In the genomic region with DNA sequence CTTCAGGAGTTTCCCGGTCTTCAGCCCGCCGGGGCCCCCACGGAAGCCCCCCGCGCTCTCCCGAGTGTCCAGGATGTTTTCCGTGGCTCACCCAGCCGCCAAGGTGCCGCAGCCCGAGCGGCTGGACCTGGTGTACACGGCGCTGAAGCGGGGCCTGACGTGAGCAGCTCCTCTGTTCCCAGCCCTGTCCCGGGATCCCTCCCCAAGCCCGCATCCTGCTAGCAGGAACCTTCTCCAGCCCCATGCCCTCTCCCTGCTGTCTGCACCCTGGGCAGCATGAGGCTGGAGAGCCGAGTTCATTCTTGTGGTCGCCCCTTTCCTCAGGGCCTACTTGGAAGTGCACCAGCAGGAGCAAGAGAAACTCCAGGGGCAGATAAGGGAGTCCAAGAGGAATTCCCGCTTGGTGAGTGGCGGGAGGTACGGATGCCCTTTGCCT, we compare ENCODE assay signal across 7 cellular contexts. TPM values are rescaled to one million over a fixed set of nuclear protein-coding genes. Genes with fewer than 3 reads are reported as not detected.
DNase-seq lines count a peak whose midpoint lies in the region; ATAC-seq and TF ChIP-seq lines count a peak whose summit lies in the region.
"Had no signal": no experiment of that assay in that cellular context is flagged by ENCODE, and none has a peak within 500 bp of the region (broad histone marks: within the 10 kb centered on the region; RNA-seq: fewer than 3 reads in every experiment).

No MANE protein-coding gene starts in this region.

- TF ChIP-seq EP300 in SK-N-SH (IDR thresholded peaks at IDR 0.05; ENCODE audit: borderline replicate concordance in 1 of 2, low read depth in 1 of 2, low read length in 1 of 2) (no peak), stomach (IDR thresholded peaks at IDR 0.05) (no peak)

- whole genome bisulfite sequencing in SK-N-SH (ENCODE audit: low lambda C conversion rate): 90% methylated on average over 8 of the region's 23 CpGs
- 24 to 42% (median 28%) methylated on average over 8 to 23 of the region's 23 CpGs for WGBS in stomach, 5 donors
- 44 to 57% methylated on average over 18 to 23 of the region's 23 CpGs for WGBS in lower leg skin, 2 donors

- H3K4me2 ChIP-seq in SK-N-SH: peak overlapping the region; percentile 98; the same call in 1 of the 2 replicates

- TF ChIP-seq POLR2A in stomach (IDR thresholded peaks at IDR 0.05) (no peak), lower leg skin (IDR thresholded peaks at IDR 0.05) (no peak)

- no peak overlapping the region for H2AFZ ChIP-seq in SK-N-SH (ENCODE audit: low read depth)

- H3K79me2 ChIP-seq in SK-N-SH (ENCODE audit: insufficient read depth): peaks cover 66% of the 10 kb centered on the region

- intact Hi-C loops in stomach (cut with DNase I; ENCODE audit: low total_unique reads) (no loop called here), lower leg skin (cut with DNase I; ENCODE audit: low total_unique reads) (loop anchor here (1.0 kb wide), 1 partner anchor 24 kb away; the partner anchor contains the start of gene CTCF)

- no peaks in the 10 kb centered on the region for H3K9me2 ChIP-seq in SK-N-SH

- no peak for TF ChIP-seq RAD21 in SK-N-SH (IDR thresholded peaks at IDR 0.05; ENCODE audit: low read length)

- H3K9ac ChIP-seq in SK-N-SH: no peak overlapping the region

- no peaks in the 10 kb centered on the region for H3K9me3 ChIP-seq in SK-N-SH
- no peaks in the 10 kb centered on the region for H3K9me3 ChIP-seq in stomach

- TF ChIP-seq CTCF in SK-N-SH (IDR thresholded peaks at IDR 0.05) (no peak), fibroblast of the aortic adventitia (IDR thresholded peaks at IDR 0.05; ENCODE audit: insufficient read depth, low read length) (no peak), stomach (IDR thresholded peaks at IDR 0.05) (no peak), lower leg skin (IDR thresholded peaks at IDR 0.05) (no peak)

- DNase-seq in SK-N-SH (peak; percentile 38), fibroblast of the aortic adventitia (ENCODE audit: low read depth) (peak; percentile 62), stomach (peak; percentile 37), lower leg skin (ENCODE audit: low spot score in 2 of 2) (no peak)

- ATAC-seq in SK-N-SH treated with all-trans-retinoic acid at 6 μM for 48 hours (no peak; the same call in 2 of the 3 replicates), GM18861 (IDR thresholded peaks at IDR 0.05; ENCODE audit: unreplicated experiment) (no peak)

- H3K4me1 ChIP-seq in SK-N-SH (ENCODE audit: control insufficient read depth in 1 of 2, insufficient read depth in 2 of 2, low read depth in 1 of 2, low read length in 1 of 2) (peaks cover 0 to 3% of the 10 kb centered on the region in 2 experiments; a peak in 1 of 4 replicates), stomach (peaks cover 29 to 82% (median 47%) of the 10 kb centered on the region in 4 donors)

- H3F3A ChIP-seq in SK-N-SH (replicated peaks; ENCODE audit: insufficient read depth): peaks cover 12% of the 10 kb centered on the region

- H3K27ac ChIP-seq in SK-N-SH (ENCODE audit: low read depth in 2 of 2, low read length in 1 of 2): no peak overlapping the region
- H3K27ac ChIP-seq in stomach: peak overlapping the region in 4 of 5 donors; percentile 81 to 86 (median 84)
- H3K27ac ChIP-seq: 22Rv1 had no signal

- H3K4me3 ChIP-seq in SK-N-SH (ENCODE audit: low read depth in 2 of 2, low read length in 1 of 2) (no peak overlapping the region), fibroblast of the aortic adventitia (ENCODE audit: low read depth, low read length) (peak overlapping the region; percentile 73), stomach (peak overlapping the region; percentile 59 to 68 (median 64)), lower leg skin (ENCODE audit: low read depth, poor library complexity, severe bottlenecking) (no peak overlapping the region)

- CTCF ChIA-PET in SK-N-SH (lab: Yijun Ruan, JAX): interaction anchor here (1.1 to 5.5 kb wide), 6 partner anchors 8 to 106 kb away, joined by 3 to 72 read pairs (median 8); partner anchors contain the start of gene CARMIL2

- H4K20me1 ChIP-seq in SK-N-SH (ENCODE audit: insufficient read depth): peaks cover 83% of the 10 kb centered on the region

- H3K36me3 ChIP-seq in SK-N-SH (replicated peaks in 1 of 2; ENCODE audit: control insufficient read depth in 1 of 2, insufficient read depth in 2 of 2, low read length in 1 of 2) (peaks cover 24 to 34% of the 10 kb centered on the region in 2 experiments), stomach (peaks cover 23 to 46% (median 45%) of the 10 kb centered on the region in 4 donors)

- no peaks in the 10 kb centered on the region for H3K27me3 ChIP-seq in SK-N-SH (ENCODE audit: insufficient read depth)
- no peaks in the 10 kb centered on the region for H3K27me3 ChIP-seq in stomach

- POLR2A ChIA-PET in SK-N-SH (lab: Yijun Ruan, JAX): interaction anchor here (1.8 kb wide), 1 partner anchor 13 kb away, joined by 3 read pairs; no protein-coding TSS in a partner anchor

TF ChIP-seq in SK-N-SH, 30 proteins besides CTCF, POLR2A, EP300 and RAD21 (continues in another document):
- TF ChIP-seq MEF2A (IDR thresholded peaks at IDR 0.05; ENCODE audit: borderline replicate concordance, low read depth) (no peak), ELF1 (IDR thresholded peaks at IDR 0.05) (no peak), RCOR1 (IDR thresholded peaks at IDR 0.05; ENCODE audit: low read length) (no peak), JUND (IDR thresholded peaks at IDR 0.05) (no peak), CHD2 (IDR thresholded peaks at IDR 0.05; ENCODE audit: low read length, partially characterized antibody) (no peak), YY1 (IDR thresholded peaks at IDR 0.05; ENCODE audit: low read depth) (no peak), RFX5 (IDR thresholded peaks at IDR 0.05; ENCODE audit: low read length) (no peak), TEAD4 (IDR thresholded peaks at IDR 0.05; ENCODE audit: borderline replicate concordance, insufficient read depth) (no peak), TCF12 (IDR thresholded peaks at IDR 0.05) (no peak), SIN3A (IDR thresholded peaks at IDR 0.05; ENCODE audit: borderline replicate concordance, low read depth, low read length) (no peak)

TF ChIP-seq in SK-N-SH treated with all-trans-retinoic acid at 6 μM for 48 hours, 23 proteins besides CTCF, POLR2A, EP300 and RAD21 (continues in another document):
- no peak for TF ChIP-seq POU6F1 (CRISPR knock-in tag; IDR thresholded peaks at IDR 0.05; ENCODE audit: borderline replicate concordance, low read depth)
- TF ChIP-seq OSR1 (CRISPR knock-in tag; IDR thresholded peaks at IDR 0.05): no peak
- no peak for TF ChIP-seq ZNF70 (CRISPR knock-in tag; IDR thresholded peaks at IDR 0.05)
- TF ChIP-seq ZFP3 (CRISPR knock-in tag; IDR thresholded peaks at IDR 0.05): no peak

RNA-seq across cellular contexts. Expression of gene RIPOR1, which starts 10.1 kb away (rescaled TPM):
- polyA plus RNA-seq in SK-N-SH (2012; rRNA removed) (12.1 and 24.7 TPM in 2 replicates), stomach (10 to 100 TPM; 17.2 to 29.5 (median 23.4) TPM)
- polyA plus RNA-seq in SK-N-SH (2012; cell fraction: cytosol; rRNA removed): 16.7 and 23.3 TPM in 2 replicates
- 80.4 and 105 TPM in 2 replicates for polyA plus RNA-seq in SK-N-SH (2012; cell fraction: nucleus; rRNA removed)
- total RNA-seq in fibroblast of the aortic adventitia (ENCODE audit: low replicate concordance) (29.3 and 64.7 TPM in 2 replicates), stomach (100 to 1,000 TPM in 2 of 5 donors, 10 to 100 TPM in 3; 24.0 to 159 (median 38.4) TPM), lower leg skin (10 to 100 TPM; 19.3 to 28.6 (median 23.6) TPM)

RNA-seq across cellular contexts. Expression of gene CTCF, which starts 23.6 kb away (rescaled TPM):
- polyA plus RNA-seq in SK-N-SH (2012; rRNA removed): 18.8 and 19.6 TPM in 2 replicates
- polyA plus RNA-seq in SK-N-SH (2012; cell fraction: cytosol; rRNA removed): 20.3 and 22.0 TPM in 2 replicates
- 17.4 and 24.1 TPM in 2 replicates for polyA plus RNA-seq in SK-N-SH (2012; cell fraction: nucleus; rRNA removed)
- 22.1 and 34.3 TPM in 2 replicates for total RNA-seq in fibroblast of the aortic adventitia (ENCODE audit: low replicate concordance)
- total RNA-seq in stomach: 10 to 100 TPM; 29.2 to 47.3 (median 38.8) TPM
- polyA plus RNA-seq in stomach: 10 to 100 TPM; 15.0 to 19.9 (median 17.9) TPM
- 10 to 100 TPM; 41.0 to 49.9 (median 44.2) TPM for total RNA-seq in lower leg skin

RNA-seq across cellular contexts. Expression of gene AGRP, which starts 55.3 kb away (rescaled TPM):
- not detected in 2 replicates for polyA plus RNA-seq in SK-N-SH (2012; rRNA removed)
- polyA plus RNA-seq in SK-N-SH (2012; cell fraction: cytosol; rRNA removed): not detected in 2 replicates
- not detected in 2 replicates for polyA plus RNA-seq in SK-N-SH (2012; cell fraction: nucleus; rRNA removed)
- total RNA-seq in fibroblast of the aortic adventitia (ENCODE audit: low replicate concordance): not detected in 2 replicates
- total RNA-seq in stomach: not detected
- polyA plus RNA-seq in stomach: not detected
- not detected for total RNA-seq in lower leg skin

RNA-seq across cellular contexts. Expression of gene ATP6V0D1, which starts 57.7 kb away (rescaled TPM):
- polyA plus RNA-seq in SK-N-SH (2012; rRNA removed) (111 and 135 TPM in 2 replicates), stomach (100 to 1,000 TPM in 1 of 3 donors, 10 to 100 TPM in 2; 36.5 to 102 (median 57.7) TPM)
- polyA plus RNA-seq in SK-N-SH (2012; cell fraction: cytosol; rRNA removed): 86.6 and 113 TPM in 2 replicates
- polyA plus RNA-seq in SK-N-SH (2012; cell fraction: nucleus; rRNA removed): 102 and 104 TPM in 2 replicates
- total RNA-seq in fibroblast of the aortic adventitia (ENCODE audit: low replicate concordance) (47.8 and 114 TPM in 2 replicates), stomach (100 to 1,000 TPM in 1 of 5 donors, 10 to 100 TPM in 4; 23.5 to 102 (median 72.2) TPM), lower leg skin (100 to 1,000 TPM; 114 to 141 (median 131) TPM)

Comparison
In these comparisons a context has a peak if more than half of its experiments do, and no peak if none do; other contexts are left out.
1. DNase-seq: peak in SK-N-SH (single experiment), fibroblast of the aortic adventitia (single experiment) and stomach (single experiment); none in lower leg skin (0 of 2).
2. H3K27ac ChIP-seq: peak in stomach (4 of 5); none in SK-N-SH (0 of 2).
3. H3K4me3 ChIP-seq: peak in fibroblast of the aortic adventitia (single experiment) and stomach (4 of 4); none in SK-N-SH (0 of 2) and lower leg skin (single experiment).